In genomic region chr6:4961322-4962168, GRCh38 we compare ENCODE assay signal across 2 cellular contexts.
TF ChIP-seq lines count a peak whose summit lies in the region.

No MANE protein-coding gene starts in this region.

TF ChIP-seq in IMR-90, 13 proteins besides CTCF, POLR2A, EP300 and RAD21:
- no peak for TF ChIP-seq SMC3 (IDR thresholded peaks at IDR 0.05; ENCODE audit: low read depth, low read length)
- no peak for TF ChIP-seq MAFK (IDR thresholded peaks at IDR 0.05; ENCODE audit: low read depth, low read length)
- TF ChIP-seq USF2 (IDR thresholded peaks at IDR 0.05; ENCODE audit: low read depth, low read length) = no peak
- TF ChIP-seq BHLHE40 (IDR thresholded peaks at IDR 0.05; ENCODE audit: low read depth, low read length) = no peak
- no peak for TF ChIP-seq MXI1 (IDR thresholded peaks at IDR 0.05; ENCODE audit: borderline replicate concordance, low read depth, low read length)
- no peak for TF ChIP-seq ELK1 (IDR thresholded peaks at IDR 0.05; ENCODE audit: borderline replicate concordance, low read depth, low read length)
- no peak for TF ChIP-seq FOS (IDR thresholded peaks at IDR 0.05; ENCODE audit: low read depth, low read length)
- no peak for TF ChIP-seq RFX5 (IDR thresholded peaks at IDR 0.05; ENCODE audit: low read depth, low read length)
- no peak for TF ChIP-seq CEBPB (IDR thresholded peaks at IDR 0.05; ENCODE audit: low read depth, low read length)
- no peak for TF ChIP-seq NFE2L2 (IDR thresholded peaks at IDR 0.05; ENCODE audit: low read depth, low read length)
- TF ChIP-seq RCOR1 (IDR thresholded peaks at IDR 0.05; ENCODE audit: insufficient replicate concordance, low read length) = no peak
- no peak for TF ChIP-seq CHD1 (IDR thresholded peaks at IDR 0.05; ENCODE audit: low read depth, low read length)
- TF ChIP-seq MAZ (IDR thresholded peaks at IDR 0.05; ENCODE audit: borderline replicate concordance, low read depth, low read length) = no peak

TF ChIP-seq in HepG2, 621 proteins besides CTCF, POLR2A, EP300 and RAD21:
- no peak for TF ChIP-seq ZNF10 (CRISPR knock-in tag; IDR thresholded peaks at IDR 0.05; ENCODE audit: borderline replicate concordance, low read depth)
- no peak for TF ChIP-seq ZBTB39 (CRISPR knock-in tag; IDR thresholded peaks at IDR 0.05)
- no peak for TF ChIP-seq ATF4 (CRISPR knock-in tag; IDR thresholded peaks at IDR 0.05)
- no peak for TF ChIP-seq SP4 (CRISPR knock-in tag; IDR thresholded peaks at IDR 0.05)
- no peak for TF ChIP-seq ZNF484 (CRISPR knock-in tag; IDR thresholded peaks at IDR 0.05; ENCODE audit: borderline replicate concordance, low read depth)
- TF ChIP-seq FOXA3 (CRISPR knock-in tag; IDR thresholded peaks at IDR 0.05) = no peak
TF ChIP-seq in HepG2: peak in this region for 0.
